ENCODE assay signal across 8 cellular contexts in genomic region chr1:212792396-212792908, GRCh38. TPM values are rescaled to one million over a fixed set of nuclear protein-coding genes. Genes with fewer than 3 reads are reported as not detected.
A peak's percentile ranks its signal among the peaks of the same experiment; 100 is the strongest.
DNase-seq lines count a peak whose midpoint lies in the region; ATAC-seq, FAIRE-seq and TF ChIP-seq lines count a peak whose summit lies in the region.

No MANE protein-coding gene starts in this region.

- FAIRE-seq in bronchial epithelial cell (lab: Jason Lieb, UNC): no peak

- no peak for ATAC-seq in HG02623 (IDR thresholded peaks at IDR 0.05; ENCODE audit: unreplicated experiment)

- peaks cover 23% of the 10 kb centered on the region for H3K36me3 ChIP-seq in HUES64 (ENCODE audit: insufficient read depth, low read length)
- H3K36me3 ChIP-seq in bronchial epithelial cell (ENCODE audit: control insufficient read depth, insufficient read depth, low read length): no peaks in the 10 kb centered on the region
- H3K36me3 ChIP-seq in mucosa of rectum (ENCODE audit: control insufficient read depth in 2 of 2, insufficient read depth in 2 of 2, low read length in 2 of 2): peaks cover under 1 to 4% of the 10 kb centered on the region in 2 donors

- peak overlapping the region; percentile 86 for H3K27ac ChIP-seq in 22Rv1
- H3K27ac ChIP-seq in HUES64 (ENCODE audit: low read depth, low read length): peak overlapping the region; percentile 69; the same call in 1 of the 2 replicates
- H3K27ac ChIP-seq in mucosa of rectum (ENCODE audit: low read depth in 2 of 2, low read length in 2 of 2): peak overlapping the region; percentile 94 to 95

- TF ChIP-seq CTCF in 22Rv1 (IDR thresholded peaks at IDR 0.05) (no peak), bronchial epithelial cell (IDR thresholded peaks at IDR 0.05; ENCODE audit: insufficient read depth, low read length, severe bottlenecking) (no peak)

- 31% methylated on average over 15 of the region's 16 CpGs for WGBS in HUES64

- H3K9ac ChIP-seq in HUES64 (ENCODE audit: low read depth, low read length): peak overlapping the region; percentile 79
- H3K9ac ChIP-seq in mucosa of rectum (ENCODE audit: low read depth in 1 of 2, low read length in 2 of 2): peak overlapping the region; percentile 95 to 98

- peak overlapping the region; percentile 90 for H3K4me3 ChIP-seq in HUES64 (ENCODE audit: low read length)
- peak overlapping the region; percentile 84 for H3K4me3 ChIP-seq in bronchial epithelial cell (ENCODE audit: low read depth, low read length)
- peak overlapping the region; percentile 97 to 100 for H3K4me3 ChIP-seq in mucosa of rectum (ENCODE audit: low read length in 2 of 2)

- no peak for DNase-seq in bronchial epithelial cell (ENCODE audit: low read depth)
- no peak for DNase-seq in MV-4-11 (lab: John Stamatoyannopoulos, UW)
- DNase-seq in dedifferentiated amniotic fluid mesenchymal stem cell (ENCODE audit: extremely low spot score): no peak
- no peak for DNase-seq in putamen (ENCODE audit: low spot score)

- no peaks in the 10 kb centered on the region for H3K9me3 ChIP-seq in HUES64 (ENCODE audit: insufficient read depth, low read depth, low read length)
- H3K9me3 ChIP-seq in mucosa of rectum (ENCODE audit: control insufficient read depth in 2 of 2, low read length in 2 of 2): no peaks in the 10 kb centered on the region

- H3K4me1 ChIP-seq in HUES64 (ENCODE audit: insufficient read depth, low read length) (0 out of 2 replicates have a peak, but pooled peaks cover 3% of the 10 kb centered on the region), mucosa of rectum (ENCODE audit: control insufficient read depth in 2 of 2, insufficient read depth in 2 of 2, low read length in 2 of 2) (peaks cover 3 to 5% of the 10 kb centered on the region in 2 donors)

- H3K27me3 ChIP-seq in HUES64 (ENCODE audit: insufficient read depth, low read length) (no peaks in the 10 kb centered on the region), bronchial epithelial cell (ENCODE audit: control insufficient read depth, insufficient read depth, low read length) (no peaks in the 10 kb centered on the region), mucosa of rectum (ENCODE audit: control insufficient read depth in 2 of 2, insufficient read depth in 2 of 2, low read length in 2 of 2) (no peaks in the 10 kb centered on the region)

RNA-seq across cellular contexts. Expression of gene TATDN3, which starts 0.8 kb away (rescaled TPM):
- polyA plus RNA-seq in HUES64 (2013, experiment 1 of 2): 8.5 TPM
- polyA plus RNA-seq in HUES64 (2013, experiment 2 of 2): 12.2 TPM
- 12.1 and 21.8 TPM in 2 replicates for total RNA-seq in bronchial epithelial cell

RNA-seq across cellular contexts. Expression of gene NSL1, which starts 0.9 kb away (rescaled TPM):
- polyA plus RNA-seq in HUES64 (2013, experiment 1 of 2): 32.7 TPM
- polyA plus RNA-seq in HUES64 (2013, experiment 2 of 2): 36.0 TPM
- total RNA-seq in bronchial epithelial cell: 11.3 TPM in 2 replicates

RNA-seq across cellular contexts. Expression of gene SPATA45, which starts 55.0 kb away (rescaled TPM):
- polyA plus RNA-seq in HUES64 (2013, experiment 1 of 2): 0.70 TPM
- 1.0 TPM for polyA plus RNA-seq in HUES64 (2013, experiment 2 of 2)
- not detected in 2 replicates for total RNA-seq in bronchial epithelial cell
